In the genomic region with DNA sequence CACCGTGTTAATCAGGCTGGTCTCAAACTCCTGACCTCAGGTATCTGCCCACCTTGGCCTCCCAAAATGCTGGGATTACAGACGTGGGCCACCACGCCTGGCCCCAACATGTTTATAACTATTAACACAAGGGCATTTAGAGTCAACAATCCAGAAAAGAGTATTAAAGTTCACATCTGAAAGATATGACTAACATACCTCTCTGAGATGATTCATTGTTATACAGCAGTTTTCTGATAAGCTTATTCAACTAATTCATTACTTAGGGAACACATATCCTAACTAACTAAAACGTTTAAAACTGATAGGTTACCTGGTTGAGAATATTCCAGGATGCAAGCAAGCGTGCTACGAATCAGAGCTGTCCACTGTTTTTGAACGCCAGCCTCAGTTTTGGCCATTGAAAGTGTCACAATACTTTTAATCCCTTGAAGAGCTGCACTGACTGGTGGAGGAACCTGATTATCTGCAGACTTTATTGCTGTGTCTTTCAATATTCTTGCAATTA, we compare ENCODE assay signal across 25 cellular contexts. TPM values are rescaled to one million over a fixed set of nuclear protein-coding genes. Genes with fewer than 3 reads are reported as not detected.
DNase-seq lines count a peak whose midpoint lies in the region; TF ChIP-seq lines count a peak whose summit lies in the region.
"Had no signal": no experiment of that assay in that cellular context is flagged by ENCODE, and none has a peak within 500 bp of the region (broad histone marks: within the 10 kb centered on the region; RNA-seq: fewer than 3 reads in every experiment).

No MANE protein-coding gene starts in this region.

- H2BK15ac ChIP-seq in mesenchymal stem cell (ENCODE audit: low read depth, poor library complexity, severe bottlenecking): no peak overlapping the region

- H3K18ac ChIP-seq in mesenchymal stem cell (ENCODE audit: low read depth in 1 of 2, low read length in 2 of 2): no peak overlapping the region

- H3K4me3 ChIP-seq in Peyer's patch (peak overlapping the region in 2 of 4 donors; percentile 7 to 9), duodenal mucosa (ENCODE audit: low read depth in 1 of 2, low read length in 2 of 2) (peak overlapping the region; percentile 10 to 34), mesenchymal stem cell (ENCODE audit: insufficient read depth in 1 of 2, low read depth in 1 of 2, low read length in 2 of 2) (no peak overlapping the region), smooth muscle cell (no peak overlapping the region)
- H3K4me3 ChIP-seq: neural progenitor cell had no signal

- DNase-seq in ELR (ENCODE audit: low read depth): peak; percentile 50
- DNase-seq in Peyer's patch: no peak
- DNase-seq in mesenchymal stem cell: no peak
- DNase-seq in nephron progenitor cell: no peak
- no peak for DNase-seq in smooth muscle cell (lab: John Stamatoyannopoulos, UW; ENCODE audit: unreplicated experiment)
- no peak for DNase-seq in NCI-H146 (lab: John Stamatoyannopoulos, UW)
- DNase-seq in stimulated activated naive CD4-positive, alpha-beta T cell (lab: John Stamatoyannopoulos, UW): no peak
- DNase-seq: activated CD4-positive, alpha-beta T cell treated with anti-CD3 and anti-CD28 coated beads for 4 hours; activated CD8-positive, alpha-beta memory T cell treated with anti-CD3 and anti-CD28 coated beads, Interleukin-2, amount 50 U/mL, for 48 hours; activated gamma-delta T cell; amniotic stem cell; DMS53; effector memory CD4-positive, alpha-beta T cell; NCI-H1092 treated with DMSO at 0.1 percent for 48 hours; NCI-H2081; NCI-H510A; Right ventricle myocardium superior; stimulated activated CD4-positive, alpha-beta T cell treated with anti-CD3 and anti-CD28 coated beads, Interleukin-12 subunit alpha, Interleukin-12 subunit beta, amount 100 ng/mL, for 4 hours; stimulated activated CD8-positive, alpha-beta memory T cell treated with anti-CD3 and anti-CD28 coated beads, Interleukin-4, amount 100 ng/mL, for 48 hours; substantia nigra; T-cell had no signal

- no peak overlapping the region for H3K4me3 Mint-ChIP-seq in nephron progenitor cell
- H3K4me3 Mint-ChIP-seq: CD14-positive monocyte, neural progenitor cell, T-cell had no signal

- H3K4ac ChIP-seq in mesenchymal stem cell (ENCODE audit: low read depth in 1 of 2, low read length in 2 of 2): no peak overlapping the region

- peaks cover 7% of the 10 kb centered on the region for H3K4me1 Mint-ChIP-seq in nephron progenitor cell
- H3K4me1 Mint-ChIP-seq: CD14-positive monocyte, neural progenitor cell had no signal

- peaks cover 44% of the 10 kb centered on the region for H3K36me3 Mint-ChIP-seq in nephron progenitor cell (ENCODE audit: low read depth)

- no peak overlapping the region for H2AK5ac ChIP-seq in mesenchymal stem cell (ENCODE audit: low read length, severe bottlenecking)

- no peaks in the 10 kb centered on the region for H3K27me3 Mint-ChIP-seq in nephron progenitor cell (ENCODE audit: low read depth, poor library complexity)
- H3K27me3 Mint-ChIP-seq: T-cell had no signal

- H2BK120ac ChIP-seq in mesenchymal stem cell (ENCODE audit: low read depth, low read length): no peak overlapping the region

- no peak overlapping the region for H2BK5ac ChIP-seq in mesenchymal stem cell (ENCODE audit: low read depth, low read length, poor library complexity, severe bottlenecking)

- H3K36me3 ChIP-seq in Peyer's patch (peaks cover 0 to 85% (median 0%) of the 10 kb centered on the region in 3 donors), duodenal mucosa (ENCODE audit: control insufficient read depth in 1 of 2, insufficient read depth in 2 of 2, low read length in 2 of 2) (peaks cover 14 to 34% of the 10 kb centered on the region in 2 donors), mesenchymal stem cell (ENCODE audit: control insufficient read depth in 1 of 2, insufficient read depth in 2 of 2, low read depth in 1 of 2, low read length in 2 of 2) (peaks cover 30 to 77% of the 10 kb centered on the region in 2 experiments), smooth muscle cell (ENCODE audit: low read depth) (peaks cover 24% of the 10 kb centered on the region)

- no peak overlapping the region for H4K8ac ChIP-seq in mesenchymal stem cell (ENCODE audit: low read length)

- TF ChIP-seq POLR2A in Peyer's patch (IDR thresholded peaks at IDR 0.05): no peak

- H3K27ac ChIP-seq in Peyer's patch: peak overlapping the region in 3 of 4 donors; percentile 50 to 86 (median 74)
- H3K27ac ChIP-seq in duodenal mucosa (ENCODE audit: low read depth, low read length): no peak overlapping the region
- H3K27ac ChIP-seq in mesenchymal stem cell (ENCODE audit: low read length, poor library complexity, severe bottlenecking): no peak overlapping the region
- no peak overlapping the region for H3K27ac ChIP-seq in smooth muscle cell (ENCODE audit: low read depth)
- H3K27ac ChIP-seq: KMS-11, neural progenitor cell had no signal

- H3K27ac Mint-ChIP-seq in nephron progenitor cell: no peak overlapping the region
- H3K27ac Mint-ChIP-seq: neural progenitor cell, T-cell had no signal

- H3K9me3 Mint-ChIP-seq in nephron progenitor cell: peaks cover 6% of the 10 kb centered on the region
- H3K9me3 Mint-ChIP-seq: neural progenitor cell, T-cell had no signal

- no peak overlapping the region for H2BK12ac ChIP-seq in mesenchymal stem cell (ENCODE audit: low read length in 2 of 2)

- TF ChIP-seq CTCF in Peyer's patch (IDR thresholded peaks at IDR 0.05): no peak
- TF ChIP-seq CTCF in nephron progenitor cell (IDR thresholded peaks at IDR 0.05): no peak
- TF ChIP-seq CTCF in smooth muscle cell (IDR thresholded peaks at IDR 0.05; ENCODE audit: borderline replicate concordance, insufficient read depth, poor library complexity, severe bottlenecking): no peak

- 95% methylated on average over 5 of the region's 7 CpGs for WGBS in mesenchymal stem cell
- 93% methylated on average over 7 of the region's 7 CpGs for WGBS in smooth muscle cell (ENCODE audit: low lambda C conversion rate)

- H3K79me1 ChIP-seq in mesenchymal stem cell (replicated peaks; ENCODE audit: low read length, poor library complexity, severe bottlenecking): peaks cover 3% of the 10 kb centered on the region

- H3K9me3 ChIP-seq in Peyer's patch (no peaks in the 10 kb centered on the region), duodenal mucosa (ENCODE audit: control insufficient read depth in 1 of 2, low read length in 2 of 2) (no peaks in the 10 kb centered on the region), mesenchymal stem cell (ENCODE audit: control insufficient read depth, low read length) (no peaks in the 10 kb centered on the region), smooth muscle cell (replicated peaks; ENCODE audit: low read depth) (no peaks in the 10 kb centered on the region)

- no peak overlapping the region for H3K23ac ChIP-seq in mesenchymal stem cell (ENCODE audit: low read length in 2 of 2)

- no peaks in the 10 kb centered on the region for H4K20me1 ChIP-seq in smooth muscle cell (ENCODE audit: low read depth)

- H3K4me1 ChIP-seq in Peyer's patch (peaks cover 0 to 9% (median 0%) of the 10 kb centered on the region in 4 donors), duodenal mucosa (ENCODE audit: control insufficient read depth in 1 of 2, insufficient read depth in 2 of 2, low read length in 2 of 2) (peaks cover 4 to 7% of the 10 kb centered on the region in 2 donors), mesenchymal stem cell (ENCODE audit: control insufficient read depth, insufficient read depth, low read depth, low read length) (no peaks in the 10 kb centered on the region), smooth muscle cell (ENCODE audit: low read depth) (no peaks in the 10 kb centered on the region)
- H3K4me1 ChIP-seq: neural progenitor cell had no signal

- no peaks in the 10 kb centered on the region for H3K79me2 ChIP-seq in smooth muscle cell (ENCODE audit: low read depth)

- no peak overlapping the region for H3K14ac ChIP-seq in mesenchymal stem cell (ENCODE audit: low read length in 2 of 2)

- H3K4me2 ChIP-seq in mesenchymal stem cell (ENCODE audit: low read length, poor library complexity, severe bottlenecking) (no peak overlapping the region), smooth muscle cell (no peak overlapping the region)
- H3K4me2 ChIP-seq: KMS-11, neural progenitor cell had no signal

- no peaks in the 10 kb centered on the region for H3K27me3 ChIP-seq in Peyer's patch
- no peaks in the 10 kb centered on the region for H3K27me3 ChIP-seq in duodenal mucosa (ENCODE audit: control insufficient read depth in 1 of 2, insufficient read depth in 2 of 2, low read length in 2 of 2)
- H3K27me3 ChIP-seq in mesenchymal stem cell (ENCODE audit: control insufficient read depth in 1 of 2, insufficient read depth in 1 of 2, low read length in 2 of 2): no peaks in the 10 kb centered on the region
- H3K27me3 ChIP-seq in smooth muscle cell (ENCODE audit: low read depth): no peaks in the 10 kb centered on the region
- H3K27me3 ChIP-seq: neural progenitor cell had no signal

- H4K91ac ChIP-seq in mesenchymal stem cell (ENCODE audit: low read length): no peak overlapping the region

- no peaks in the 10 kb centered on the region for H3F3A ChIP-seq in smooth muscle cell (ENCODE audit: low read depth)

- H2AFZ ChIP-seq in mesenchymal stem cell (ENCODE audit: low read depth, low read length): no peak overlapping the region
- no peak overlapping the region for H2AFZ ChIP-seq in smooth muscle cell (ENCODE audit: low read depth)
- H2AFZ ChIP-seq: neural progenitor cell had no signal

- H3K9ac ChIP-seq in duodenal mucosa (ENCODE audit: low read depth in 1 of 2, low read length in 2 of 2) (no peak overlapping the region), mesenchymal stem cell (ENCODE audit: low read length) (peak overlapping the region; percentile 44), smooth muscle cell (ENCODE audit: low read depth) (no peak overlapping the region)
- H3K9ac ChIP-seq: KMS-11, neural progenitor cell had no signal

RNA-seq across cellular contexts. Expression of a gene that starts 34.0 kb away (rescaled TPM):
- total RNA-seq in Peyer's patch (10 to 100 TPM; 15.7 to 26.1 (median 24.0) TPM), smooth muscle cell (17.4 and 19.6 TPM in 2 replicates)
- 12.7 TPM for polyA plus RNA-seq in mesenchymal stem cell (2013, experiment 1 of 2)
- 12.7 TPM for polyA plus RNA-seq in mesenchymal stem cell (2013, experiment 2 of 2)
- 4.6 and 8.1 TPM in 2 replicates for polyA plus RNA-seq in smooth muscle cell

Comparison
In these comparisons a context has a peak if more than half of its experiments do, and no peak if none do; other contexts are left out.
1. H3K27ac ChIP-seq: peak in Peyer's patch (3 of 4); none in duodenal mucosa (single experiment), mesenchymal stem cell (single experiment) and smooth muscle cell (single experiment).
2. H3K4me3 ChIP-seq: peak in duodenal mucosa (2 of 2); none in mesenchymal stem cell (0 of 2) and smooth muscle cell (single experiment).